Comparison of ENCODE assay signal across 2 cellular contexts in genomic region chr17:74351552-74352210, GRCh38.
TF ChIP-seq lines count a peak whose summit lies in the region.

No MANE protein-coding gene starts in this region.

TF ChIP-seq in HEK293, 187 proteins besides CTCF, POLR2A, EP300 and RAD21:
- TF ChIP-seq TCF7L2 (IDR thresholded peaks at IDR 0.05; ENCODE audit: borderline replicate concordance, low read depth, low read length): no peak
- no peak for TF ChIP-seq KLF17 (tag by site-specific recombination; IDR thresholded peaks at IDR 0.05)
- TF ChIP-seq ZBTB26 (tag by site-specific recombination; optimal IDR thresholded peaks at IDR 0.05): peak; percentile 70
- peak; percentile 57 for TF ChIP-seq PRDM10 (tag by site-specific recombination; IDR thresholded peaks at IDR 0.05)
- TF ChIP-seq ZNF600 (tag by site-specific recombination; IDR thresholded peaks at IDR 0.05): peak; percentile 52; the same call in 1 of the 2 replicates
- TF ChIP-seq ZFHX2 (tag by site-specific recombination; conservative IDR thresholded peaks at IDR 0.05): peak; percentile 36; the same call in 1 of the 2 replicates
- no peak for TF ChIP-seq ZNF2 (tag by site-specific recombination; IDR thresholded peaks at IDR 0.05)
- TF ChIP-seq ZNF544 (tag by site-specific recombination; IDR thresholded peaks at IDR 0.05): no peak
- peak; percentile 17; the same call in 1 of the 2 replicates for TF ChIP-seq ZBTB6 (tag by site-specific recombination; IDR thresholded peaks at IDR 0.05)
- TF ChIP-seq ZNF610 (tag by site-specific recombination; IDR thresholded peaks at IDR 0.05; ENCODE audit: borderline replicate concordance): no peak
- no peak for TF ChIP-seq ZNF510 (tag by site-specific recombination; IDR thresholded peaks at IDR 0.05; ENCODE audit: insufficient replicate concordance)
- TF ChIP-seq ZBTB17 (tag by site-specific recombination; IDR thresholded peaks at IDR 0.05): peak; percentile 83; the same call in 1 of the 2 replicates
- no peak for TF ChIP-seq ZNF658 (tag by site-specific recombination; IDR thresholded peaks at IDR 0.05)
- TF ChIP-seq ZNF423 (tag by site-specific recombination; IDR thresholded peaks at IDR 0.05): no peak
- TF ChIP-seq ZNF843 (tag by site-specific recombination; IDR thresholded peaks at IDR 0.05): no peak
TF ChIP-seq in HEK293: peak in this region for 6.

TF ChIP-seq in K562, 482 proteins besides CTCF, POLR2A, EP300 and RAD21 (continues in another document):
- peak; percentile 73; the same call in 1 of the 2 replicates for TF ChIP-seq ZBTB33 (CRISPR knock-in tag; IDR thresholded peaks at IDR 0.05)
- peak; percentile 52; the same call in 1 of the 2 replicates for TF ChIP-seq CTBP1 (IDR thresholded peaks at IDR 0.05; ENCODE audit: borderline replicate concordance)
- peak; percentile 48 to 91 for TF ChIP-seq E2F6 (IDR thresholded peaks at IDR 0.05; ENCODE audit: borderline replicate concordance in 1 of 2, extremely low read depth in 1 of 2, insufficient read depth in 1 of 2, insufficient read length in 1 of 2, low read depth in 1 of 2, low read length in 1 of 2, poor library complexity in 1 of 2, severe bottlenecking in 1 of 2)
- TF ChIP-seq GABPB1 (CRISPR knock-in tag; IDR thresholded peaks at IDR 0.05): 0 out of 2 replicates have a peak, but pooled peaks have one; percentile 20
- no peak for TF ChIP-seq PRPF4 (IDR thresholded peaks at IDR 0.05; ENCODE audit: insufficient read depth, low read depth, low read length, poor library complexity, severe bottlenecking)
- no peak for TF ChIP-seq ZNF175 (CRISPR knock-in tag; IDR thresholded peaks at IDR 0.05; ENCODE audit: low read depth)
- no peak for TF ChIP-seq HLTF (IDR thresholded peaks at IDR 0.05)
- no peak for TF ChIP-seq MYC (IDR thresholded peaks at IDR 0.05; ENCODE audit: low read depth, low read length)
- TF ChIP-seq MYC (CRISPR knock-in tag; IDR thresholded peaks at IDR 0.05; ENCODE audit: borderline replicate concordance, low read depth): no peak
- TF ChIP-seq MBD1 (CRISPR knock-in tag; IDR thresholded peaks at IDR 0.05): no peak
- TF ChIP-seq PTTG1 (tag; IDR thresholded peaks at IDR 0.05; ENCODE audit: low read depth): no peak
- TF ChIP-seq HMGN3 (IDR thresholded peaks at IDR 0.05; ENCODE audit: borderline replicate concordance, extremely low read depth, insufficient read length, low read depth, low read length): no peak
- no peak for TF ChIP-seq ZZZ3 (IDR thresholded peaks at IDR 0.05)
- peak; percentile 46 for TF ChIP-seq VEZF1 (CRISPR knock-in tag; IDR thresholded peaks at IDR 0.05)
- TF ChIP-seq HDAC6 (IDR thresholded peaks at IDR 0.05; ENCODE audit: low read depth, low read length): 0 out of 2 replicates have a peak, but pooled peaks have one; percentile 74
- no peak for TF ChIP-seq CREB1 (IDR thresholded peaks at IDR 0.05)
- TF ChIP-seq CREB1 (CRISPR knock-in tag; IDR thresholded peaks at IDR 0.05): peak; percentile 56
- TF ChIP-seq EGR1 (conservative IDR thresholded peaks at IDR 0.05): peak; percentile 35
- peak; percentile 42 to 68; a peak in 1 of 4 replicates for TF ChIP-seq UBTF (IDR thresholded peaks at IDR 0.05; ENCODE audit: borderline replicate concordance in 1 of 2, low read depth in 2 of 2, low read length in 2 of 2)
- no peak for TF ChIP-seq ZNF280A (IDR thresholded peaks at IDR 0.05; ENCODE audit: low read depth, partially characterized antibody)
- no peak for TF ChIP-seq ATF1 (CRISPR knock-in tag; IDR thresholded peaks at IDR 0.05)
- no peak for TF ChIP-seq ATF1 (tag; IDR thresholded peaks at IDR 0.05)
- no peak for TF ChIP-seq XRCC3 (IDR thresholded peaks at IDR 0.05)
- peak; percentile 94 for TF ChIP-seq MAX (CRISPR knock-in tag; IDR thresholded peaks at IDR 0.05)
- no peak for TF ChIP-seq LCOR (CRISPR knock-in tag; IDR thresholded peaks at IDR 0.05)
- peak; percentile 81 for TF ChIP-seq L3MBTL2 (IDR thresholded peaks at IDR 0.05)
- TF ChIP-seq RBFOX2 (IDR thresholded peaks at IDR 0.05; ENCODE audit: low read depth, low read length): no peak
- TF ChIP-seq ZNF324 (CRISPR knock-in tag; IDR thresholded peaks at IDR 0.05): no peak
- no peak for TF ChIP-seq ARID4B (CRISPR knock-in tag; IDR thresholded peaks at IDR 0.05)
- no peak for TF ChIP-seq PHF21A (IDR thresholded peaks at IDR 0.05; ENCODE audit: borderline replicate concordance, low read depth)
- TF ChIP-seq NRF1 (conservative IDR thresholded peaks at IDR 0.05 in 1 of 2, IDR thresholded peaks at IDR 0.05 in 1 of 2): peak; percentile 72 to 79
- no peak for TF ChIP-seq TFAM (CRISPR knock-in tag; conservative IDR thresholded peaks at IDR 0.05)
- TF ChIP-seq ZKSCAN1 (IDR thresholded peaks at IDR 0.05; ENCODE audit: low read depth, low read length): no peak
- peak; percentile 49 for TF ChIP-seq CXXC5 (CRISPR knock-in tag; IDR thresholded peaks at IDR 0.05)
- no peak for TF ChIP-seq ZNF717 (CRISPR knock-in tag; IDR thresholded peaks at IDR 0.05)
